In the genomic region with DNA sequence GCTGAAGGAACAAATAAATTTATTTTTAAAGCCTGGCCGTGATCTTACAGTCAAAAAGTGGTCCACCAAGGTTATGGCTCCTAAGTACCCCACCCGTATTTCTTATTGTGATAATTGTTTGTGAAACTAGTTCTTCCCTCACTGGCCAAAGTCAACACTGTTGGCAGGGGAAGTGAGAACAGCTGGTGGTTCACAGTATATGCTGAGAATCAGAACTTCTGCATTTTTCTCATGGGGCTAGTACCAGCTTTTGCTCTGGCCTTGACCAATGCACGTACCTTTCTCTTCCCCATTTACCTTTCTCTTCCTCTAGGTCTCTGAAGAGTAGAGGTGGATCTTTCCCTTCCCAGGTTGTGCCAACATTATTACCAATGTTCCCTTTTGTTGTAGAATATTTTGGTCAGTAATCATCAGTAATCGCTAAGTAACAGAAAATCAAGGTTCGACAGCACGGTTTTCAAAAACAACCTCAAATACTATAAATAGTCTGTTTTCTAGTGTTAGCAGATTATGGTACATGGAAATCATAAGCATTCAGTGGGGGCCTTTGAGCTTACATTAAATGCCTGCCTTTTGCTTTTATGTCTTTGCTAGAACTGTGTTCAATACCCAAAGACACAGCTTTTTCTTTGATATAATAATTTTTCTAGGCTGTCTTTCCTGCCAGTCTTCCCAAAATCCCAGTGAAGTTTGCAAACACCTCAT, we compare ENCODE assay signal across 8 cellular contexts.
DNase-seq lines count a peak whose midpoint lies in the region; ATAC-seq, FAIRE-seq and TF ChIP-seq lines count a peak whose summit lies in the region.

No MANE protein-coding gene starts in this region.

- 55 to 57% methylated on average over 6 of the region's 6 CpGs for WGBS in testis, 2 donors

- no peak for TF ChIP-seq CTCF in chondrocyte (IDR thresholded peaks at IDR 0.05)
- TF ChIP-seq CTCF in testis (IDR thresholded peaks at IDR 0.05) = no peak

- H3K27me3 Mint-ChIP-seq in chondrocyte (ENCODE audit: low read depth) = no peaks in the 10 kb centered on the region
- no peaks in the 10 kb centered on the region for H3K27me3 Mint-ChIP-seq in activated T-helper 2 cell treated with anti-CD3 and anti-CD28 coated beads, Interferon-gamma antibody, Interleukin-2, Interleukin-4, amounts not matched to agents 10 μg/mL and 5 μg/mL and 100 μg/mL, durations not matched to agents 14 hours and 24 hours and 36 hours (ENCODE audit: low read depth)

- H3K27me3 ChIP-seq in ACC112 (ENCODE audit: insufficient read depth, low read length) (no peaks in the 10 kb centered on the region), testis (no peaks in the 10 kb centered on the region)

- TF ChIP-seq POLR2A in testis (IDR thresholded peaks at IDR 0.05) (no peak), H54 (IDR thresholded peaks at IDR 0.05; ENCODE audit: low read depth, low read length) (no peak)

- peaks cover 32% of the 10 kb centered on the region for H3K9me3 Mint-ChIP-seq in chondrocyte (ENCODE audit: low read depth)
- peaks cover 34% of the 10 kb centered on the region for H3K9me3 Mint-ChIP-seq in activated T-helper 2 cell treated with anti-CD3 and anti-CD28 coated beads, Interferon-gamma antibody, Interleukin-2, Interleukin-4, amounts not matched to agents 10 μg/mL and 5 μg/mL and 100 μg/mL, durations not matched to agents 14 hours and 24 hours and 36 hours

- no peak for DNase-seq in chondrocyte (ENCODE audit: low spot score)
- DNase-seq in testis = peak; percentile 57
- DNase-seq in stimulated activated CD4-positive, alpha-beta T cell treated with anti-CD3 and anti-CD28 coated beads, Interleukin-2, amount 100 ng/mL, for 48 hours = no peak
- DNase-seq in activated T-helper 2 cell treated with anti-CD3 and anti-CD28 coated beads, Interferon-gamma antibody, Interleukin-2, Interleukin-4, amounts not matched to agents 10 μg/mL and 5 μg/mL and 100 μg/mL, durations not matched to agents 14 hours and 24 hours and 36 hours (ENCODE audit: low spot score) = no peak
- no peak for DNase-seq in H54 (ENCODE audit: insufficient read length, low spot score)

- no peak overlapping the region for H3K4me3 Mint-ChIP-seq in chondrocyte (ENCODE audit: unreplicated experiment)
- H3K4me3 Mint-ChIP-seq in activated T-helper 2 cell treated with anti-CD3 and anti-CD28 coated beads, Interferon-gamma antibody, Interleukin-2, Interleukin-4, amounts not matched to agents 10 μg/mL and 5 μg/mL and 100 μg/mL, durations not matched to agents 14 hours and 24 hours and 36 hours (ENCODE audit: low read depth) = no peak overlapping the region

- H3K79me2 ChIP-seq in ACC112 (ENCODE audit: control insufficient read depth, insufficient read depth, low read length, unreplicated experiment) = peaks cover 17% of the 10 kb centered on the region

- peak overlapping the region; percentile 40 for H2AFZ ChIP-seq in ACC112 (ENCODE audit: low read length, unreplicated experiment)

- intact Hi-C loops in testis (cut with DNase I; ENCODE audit: low total_unique reads) = no loop called here
- intact Hi-C loops in activated T-helper 2 cell treated with anti-CD3 and anti-CD28 coated beads, Interferon-gamma antibody, Interleukin-2, Interleukin-4, amounts not matched to agents 10 μg/mL and 5 μg/mL and 100 μg/mL, durations not matched to agents 14 hours and 24 hours and 36 hours (cut with micrococcal nuclease) = no loop called here

- H3K4me1 ChIP-seq in ACC112 (ENCODE audit: control insufficient read depth, insufficient read depth, low read length, unreplicated experiment) (peaks cover 30% of the 10 kb centered on the region), testis (peaks cover 5% of the 10 kb centered on the region)

- H3K4me1 Mint-ChIP-seq in chondrocyte (ENCODE audit: low read depth) = peaks cover 35% of the 10 kb centered on the region
- H3K4me1 Mint-ChIP-seq in activated T-helper 2 cell treated with anti-CD3 and anti-CD28 coated beads, Interferon-gamma antibody, Interleukin-2, Interleukin-4, amounts not matched to agents 10 μg/mL and 5 μg/mL and 100 μg/mL, durations not matched to agents 14 hours and 24 hours and 36 hours (ENCODE audit: low read depth) = peaks cover 16% of the 10 kb centered on the region

- H3K4me3 ChIP-seq in ACC112 (ENCODE audit: low read depth, low read length) (0 out of 2 replicates have a peak overlapping the region, but pooled peaks have one; percentile 46), testis (no peak overlapping the region)

- H3K36me3 ChIP-seq in ACC112 (ENCODE audit: insufficient read depth, low read length) = peaks cover 11% of the 10 kb centered on the region; the same call in 1 of the 2 replicates
- no peaks in the 10 kb centered on the region for H3K36me3 ChIP-seq in testis (ENCODE audit: low read depth, missing control alignments)

- H3K36me3 Mint-ChIP-seq in chondrocyte (ENCODE audit: low read depth) = peaks cover 17% of the 10 kb centered on the region
- peaks cover 49% of the 10 kb centered on the region for H3K36me3 Mint-ChIP-seq in activated T-helper 2 cell treated with anti-CD3 and anti-CD28 coated beads, Interferon-gamma antibody, Interleukin-2, Interleukin-4, amounts not matched to agents 10 μg/mL and 5 μg/mL and 100 μg/mL, durations not matched to agents 14 hours and 24 hours and 36 hours (ENCODE audit: low read depth)

- ATAC-seq in GM19455 (IDR thresholded peaks at IDR 0.05; ENCODE audit: unreplicated experiment) (peak; percentile 100), HG03432 (IDR thresholded peaks at IDR 0.05; ENCODE audit: unreplicated experiment) (peak; percentile 100)

- H3K9me3 ChIP-seq in testis = no peaks in the 10 kb centered on the region

- no peak for FAIRE-seq in H54 (lab: Jason Lieb, UNC)

- H3K27ac ChIP-seq in ACC112 (ENCODE audit: low read depth, low read length) (peak overlapping the region; percentile 87), testis (peak overlapping the region; percentile 5 to 48)

- peak overlapping the region; percentile 79 for H3K27ac Mint-ChIP-seq in chondrocyte (ENCODE audit: unreplicated experiment)
- H3K27ac Mint-ChIP-seq in activated T-helper 2 cell treated with anti-CD3 and anti-CD28 coated beads, Interferon-gamma antibody, Interleukin-2, Interleukin-4, amounts not matched to agents 10 μg/mL and 5 μg/mL and 100 μg/mL, durations not matched to agents 14 hours and 24 hours and 36 hours = no peak overlapping the region
